In genomic region chr10:10096898-10097297, GRCh38 we compare ENCODE assay signal across 11 cellular contexts.
"Had no signal": no experiment of that assay in that cellular context is flagged by ENCODE, and none has a peak within 500 bp of the region (broad histone marks: within the 10 kb centered on the region; RNA-seq: fewer than 3 reads in every experiment).

No MANE protein-coding gene starts in this region.

- H3K9me3 ChIP-seq: HAP-1 had no signal

- H3K36me3 ChIP-seq: HAP-1 had no signal

- DNase-seq: GM23248, GOT3, H7, H9, HCEC 1CT, HFFc6 had no signal

- ATAC-seq: GM23338, HCT116 had no signal

- FAIRE-seq: H1, H54 had no signal

- H3K27ac ChIP-seq: GM23248 had no signal

- H3K4me3 ChIP-seq: GM23248, GM23338, HAP-1 had no signal

- H3K4me1 ChIP-seq: HAP-1 had no signal
